18 cellular contexts compared by ENCODE assay signal in genomic region chr5:120683580-120683979, GRCh38.
"Had no signal": no experiment of that assay in that cellular context is flagged by ENCODE, and none has a peak within 500 bp of the region (broad histone marks: within the 10 kb centered on the region; RNA-seq: fewer than 3 reads in every experiment).

No MANE protein-coding gene starts in this region.

- H3K9me3 ChIP-seq: pancreas, suprapubic skin, transverse colon had no signal

- H3K9me3 Mint-ChIP-seq: activated T-helper 1 cell treated with anti-CD3 and anti-CD28 coated beads, Interleukin-12 subunit alpha, Interleukin-12 subunit beta, Interleukin-2, Interleukin-4 antibody, amounts not matched to agents 30 ng/mL and 10 ng/mL and 1 ng/mL, durations not matched to agents 14 hours and 24 hours and 36 hours; memory B cell had no signal

- H3K4me3 Mint-ChIP-seq: activated CD4-positive, alpha-beta memory T cell treated with anti-CD3 and anti-CD28 coated beads for 36 hours; activated CD4-positive, alpha-beta T cell treated with anti-CD3 and anti-CD28 coated beads for 36 hours; activated naive CD8-positive, alpha-beta T cell treated with anti-CD3 and anti-CD28 coated beads, Interleukin-2, amount 10 ng/mL, durations not matched to agents 7 days and 5 days; activated T-helper 1 cell treated with anti-CD3 and anti-CD28 coated beads, Interleukin-12 subunit alpha, Interleukin-12 subunit beta, Interleukin-2, Interleukin-4 antibody, amounts not matched to agents 30 ng/mL and 10 ng/mL and 1 ng/mL, durations not matched to agents 14 hours and 24 hours and 36 hours; immature natural killer cell; memory B cell; naive thymus-derived CD4-positive, alpha-beta T cell; stimulated activated naive CD8-positive, alpha-beta T cell treated with anti-CD3 and anti-CD28 coated beads, Interleukin-15, amount 100 ng/mL, for 72 hours had no signal

- DNase-seq: activated CD4-positive, alpha-beta memory T cell treated with anti-CD3 and anti-CD28 coated beads for 36 hours; activated CD4-positive, alpha-beta T cell treated with anti-CD3 and anti-CD28 coated beads for 36 hours; activated gamma-delta T cell treated with Interleukin-2 at 50 U/mL for 16 hours; activated naive CD8-positive, alpha-beta T cell treated with anti-CD3 and anti-CD28 coated beads, Interleukin-2, amount 10 ng/mL, durations not matched to agents 7 days and 5 days; activated T-cell treated with anti-CD3 and anti-CD28 coated beads for 4 hours; cerebellar nuclear complex; effector CD4-positive, alpha-beta T cell; immature natural killer cell; naive thymus-derived CD4-positive, alpha-beta T cell; pancreas; stimulated activated CD4-positive, alpha-beta T cell treated with anti-CD3 and anti-CD28 coated beads, Interleukin-4, amount 100 ng/mL, for 1 hour; stimulated activated naive CD8-positive, alpha-beta T cell treated with anti-CD3 and anti-CD28 coated beads, Interleukin-15, amount 100 ng/mL, for 72 hours; transverse colon had no signal

- H3K4me1 Mint-ChIP-seq: activated CD4-positive, alpha-beta T cell treated with anti-CD3 and anti-CD28 coated beads for 36 hours; activated naive CD8-positive, alpha-beta T cell treated with anti-CD3 and anti-CD28 coated beads, Interleukin-2, amount 10 ng/mL, durations not matched to agents 7 days and 5 days; immature natural killer cell; memory B cell; naive thymus-derived CD4-positive, alpha-beta T cell; stimulated activated naive CD8-positive, alpha-beta T cell treated with anti-CD3 and anti-CD28 coated beads, Interleukin-15, amount 100 ng/mL, for 72 hours had no signal

- H3K27ac ChIP-seq: pancreas, suprapubic skin, transverse colon had no signal

- H3K36me3 Mint-ChIP-seq: activated CD4-positive, alpha-beta memory T cell treated with anti-CD3 and anti-CD28 coated beads for 36 hours; activated naive CD8-positive, alpha-beta T cell treated with anti-CD3 and anti-CD28 coated beads, Interleukin-2, amount 10 ng/mL, durations not matched to agents 7 days and 5 days; memory B cell; naive thymus-derived CD4-positive, alpha-beta T cell had no signal

- H3K4me3 ChIP-seq: pancreas, smooth muscle cell, suprapubic skin, transverse colon had no signal

- H3K27me3 Mint-ChIP-seq: activated CD4-positive, alpha-beta memory T cell treated with anti-CD3 and anti-CD28 coated beads for 36 hours; activated CD4-positive, alpha-beta T cell treated with anti-CD3 and anti-CD28 coated beads for 36 hours; activated naive CD8-positive, alpha-beta T cell treated with anti-CD3 and anti-CD28 coated beads, Interleukin-2, amount 10 ng/mL, durations not matched to agents 7 days and 5 days; memory B cell; naive thymus-derived CD4-positive, alpha-beta T cell; stimulated activated naive CD8-positive, alpha-beta T cell treated with anti-CD3 and anti-CD28 coated beads, Interleukin-15, amount 100 ng/mL, for 72 hours had no signal

- H3K27ac Mint-ChIP-seq: activated CD4-positive, alpha-beta memory T cell treated with anti-CD3 and anti-CD28 coated beads for 36 hours; activated CD4-positive, alpha-beta T cell treated with anti-CD3 and anti-CD28 coated beads for 36 hours; activated naive CD8-positive, alpha-beta T cell treated with anti-CD3 and anti-CD28 coated beads, Interleukin-2, amount 10 ng/mL, durations not matched to agents 7 days and 5 days; activated T-helper 1 cell treated with anti-CD3 and anti-CD28 coated beads, Interleukin-12 subunit alpha, Interleukin-12 subunit beta, Interleukin-2, Interleukin-4 antibody, amounts not matched to agents 30 ng/mL and 10 ng/mL and 1 ng/mL, durations not matched to agents 14 hours and 24 hours and 36 hours; immature natural killer cell; memory B cell; naive thymus-derived CD4-positive, alpha-beta T cell; stimulated activated naive CD8-positive, alpha-beta T cell treated with anti-CD3 and anti-CD28 coated beads, Interleukin-15, amount 100 ng/mL, for 72 hours had no signal

- H3K4me1 ChIP-seq: pancreas, suprapubic skin, transverse colon had no signal

- H3K36me3 ChIP-seq: pancreas, suprapubic skin, transverse colon had no signal

- H3K27me3 ChIP-seq: pancreas, suprapubic skin, transverse colon had no signal

- ATAC-seq: activated CD4-positive, alpha-beta T cell treated with anti-CD3 and anti-CD28 coated beads for 36 hours; naive thymus-derived CD4-positive, alpha-beta T cell; pancreas; sciatic nerve; stimulated activated naive CD8-positive, alpha-beta T cell treated with anti-CD3 and anti-CD28 coated beads, Interleukin-15, amount 100 ng/mL, for 72 hours had no signal
